ENCODE assay signal across 8 cellular contexts in genomic region chr18:37778417-37779165, GRCh38.
DNase-seq lines count a peak whose midpoint lies in the region; ATAC-seq and TF ChIP-seq lines count a peak whose summit lies in the region.

No MANE protein-coding gene starts in this region.

- no peak overlapping the region for H2BK15ac ChIP-seq in IMR-90 (ENCODE audit: low read depth, low read length)

- TF ChIP-seq EP300 in suprapubic skin (IDR thresholded peaks at IDR 0.05), result no peak

- H3K9me3 ChIP-seq in IMR-90 (ENCODE audit: control insufficient read depth, insufficient read depth, low read length), result peaks cover 23% of the 10 kb centered on the region; the same call in 1 of the 2 replicates
- no peaks in the 10 kb centered on the region for H3K9me3 ChIP-seq in lower lobe of right lung
- H3K9me3 ChIP-seq in suprapubic skin, result no peaks in the 10 kb centered on the region

- no peak overlapping the region for H3K18ac ChIP-seq in IMR-90 (ENCODE audit: low read depth, low read length)

- H3K4me1 ChIP-seq in IMR-90 (ENCODE audit: control insufficient read depth, insufficient read depth, low read length), result no peaks in the 10 kb centered on the region
- no peaks in the 10 kb centered on the region for H3K4me1 ChIP-seq in lower lobe of right lung
- H3K4me1 ChIP-seq in suprapubic skin, result peaks cover 3% of the 10 kb centered on the region

- no peaks in the 10 kb centered on the region for H3K9me1 ChIP-seq in IMR-90 (ENCODE audit: insufficient read depth, low read length)

- ATAC-seq in GM21390 (IDR thresholded peaks at IDR 0.05; ENCODE audit: unreplicated experiment), result peak; percentile 79
- ATAC-seq in IMR-90 (ENCODE audit: low read depth), result peak; percentile 35; the same call in 1 of the 2 replicates
- ATAC-seq in lower lobe of right lung, result peak; percentile 73 to 80

- no peak overlapping the region for H3K56ac ChIP-seq in IMR-90 (ENCODE audit: extremely low read depth, insufficient read depth, low read length)

- no peak overlapping the region for H3K4ac ChIP-seq in IMR-90 (ENCODE audit: low read depth, low read length)

- H4K91ac ChIP-seq in IMR-90 (ENCODE audit: insufficient read depth, low read depth, low read length), result no peak overlapping the region

- no peak overlapping the region for H3K4me2 ChIP-seq in IMR-90 (ENCODE audit: low read depth, low read length)

- no peak overlapping the region for H2AFZ ChIP-seq in IMR-90 (replicated peaks; ENCODE audit: low read length, poor library complexity)

- in situ Hi-C loops in IMR-90 (cut with MboI; ENCODE audit: low sequenced_read_pairs), result no loop called here

- H3K14ac ChIP-seq in IMR-90 (replicated peaks; ENCODE audit: low read depth, low read length), result no peak overlapping the region

- H2AK9ac ChIP-seq in IMR-90 (replicated peaks; ENCODE audit: low read depth, low read length, poor library complexity), result no peak overlapping the region

- POLR2A ChIA-PET in IMR-90 (lab: Charles Lee; ENCODE audit: unreplicated experiment) (no interaction called here), RWPE1 (lab: Yijun Ruan, JAX; ENCODE audit: low non-redundant PET) (no interaction called here)

- no peak overlapping the region for H3K27ac ChIP-seq in IMR-90 (ENCODE audit: insufficient read depth, low read length)
- no peak overlapping the region for H3K27ac ChIP-seq in RWPE1
- H3K27ac ChIP-seq in lower lobe of right lung, result no peak overlapping the region
- H3K27ac ChIP-seq in suprapubic skin, result no peak overlapping the region

- H3K36me3 ChIP-seq in IMR-90 (ENCODE audit: control insufficient read depth, insufficient read depth, low read length) (no peaks in the 10 kb centered on the region), lower lobe of right lung (no peaks in the 10 kb centered on the region), suprapubic skin (no peaks in the 10 kb centered on the region)

- H2BK20ac ChIP-seq in IMR-90 (ENCODE audit: low read depth, low read length), result no peak overlapping the region

- H3K4me3 ChIP-seq in IMR-90 (ENCODE audit: insufficient read depth, low read depth, low read length) (no peak overlapping the region), lower lobe of right lung (no peak overlapping the region), suprapubic skin (no peak overlapping the region)

- TF ChIP-seq POLR2A in IMR-90 (IDR thresholded peaks at IDR 0.05; ENCODE audit: low read depth, low read length), result no peak
- no peak for TF ChIP-seq POLR2A in suprapubic skin (IDR thresholded peaks at IDR 0.05)

- no peak overlapping the region for H4K5ac ChIP-seq in IMR-90 (ENCODE audit: low read depth, low read length)

- CTCF ChIA-PET in IMR-90 (lab: Yijun Ruan, JAX) (no interaction called here), RWPE1 (lab: Yijun Ruan, JAX) (interaction anchor here (0.7 kb wide), 1 partner anchor 1494 kb away, joined by 3 read pairs; no protein-coding TSS in a partner anchor)

- H2AK5ac ChIP-seq in IMR-90 (ENCODE audit: low read depth, low read length), result no peak overlapping the region

- intact Hi-C loops in IMR-90 (cut with micrococcal nuclease) (no loop called here), lower lobe of right lung (cut with DNase I) (no loop called here)

- TF ChIP-seq RAD21 in IMR-90 (IDR thresholded peaks at IDR 0.05; ENCODE audit: low read length), result peak; percentile 55

- H2BK5ac ChIP-seq in IMR-90 (ENCODE audit: low read depth, low read length, poor library complexity, severe bottlenecking), result no peak overlapping the region

- 8% methylated on average over 5 of the region's 21 CpGs; no CpG with 5 or more reads in 1 of the 2 experiments for WGBS in IMR-90 (ENCODE audit: extremely low coverage in 2 of 2, insufficient read length in 1 of 2), 2 experiments
- 21% methylated on average over 17 of the region's 21 CpGs for WGBS in suprapubic skin

- peak; percentile 62 for TF ChIP-seq CTCF in IMR-90 (conservative IDR thresholded peaks at IDR 0.05; ENCODE audit: low read depth, low read length)
- TF ChIP-seq CTCF in RWPE1 (conservative IDR thresholded peaks at IDR 0.05; ENCODE audit: low read depth), result peak; percentile 58
- TF ChIP-seq CTCF in lower lobe of right lung (IDR thresholded peaks at IDR 0.05), result peak; percentile 70
- peak; percentile 31 to 81 for TF ChIP-seq CTCF in suprapubic skin (IDR thresholded peaks at IDR 0.05)

- DNase-seq in Daoy (ENCODE audit: low read depth) (peak; percentile 1), IMR-90 (no peak), RWPE1 (ENCODE audit: low spot score) (peak; percentile 2), cerebellar cortex (ENCODE audit: low spot score) (peak; percentile 80), lower lobe of right lung (peak; percentile 75), suprapubic skin (ENCODE audit: low spot score in 2 of 2) (peak in 1 of 2 donors; percentile 61), dedifferentiated amniotic fluid mesenchymal stem cell (ENCODE audit: extremely low spot score) (no peak)

- no peak overlapping the region for H4K8ac ChIP-seq in IMR-90 (ENCODE audit: low read depth in 2 of 2, low read length in 2 of 2)

- H4K20me1 ChIP-seq in IMR-90 (ENCODE audit: insufficient read depth, low read length), result no peaks in the 10 kb centered on the region

- H3K79me1 ChIP-seq in IMR-90 (ENCODE audit: low read depth in 1 of 2, low read length in 2 of 2), result no peaks in the 10 kb centered on the region

- no peak overlapping the region for H3K23ac ChIP-seq in IMR-90 (ENCODE audit: low read depth, low read length)

- dilution Hi-C loops in IMR-90 (cut with HindIII; ENCODE audit: low sequenced_read_pairs, unreplicated experiment), result no loop called here

- no TSS peak for BruUV-seq in IMR-90 (replicated peaks; lab: Mats Ljungman, UMichigan)

- H3K27me3 ChIP-seq in IMR-90 (ENCODE audit: control insufficient read depth, insufficient read depth, low read length) (no peaks in the 10 kb centered on the region), lower lobe of right lung (ENCODE audit: low read depth) (peaks cover 3% of the 10 kb centered on the region), suprapubic skin (no peaks in the 10 kb centered on the region)

- H2BK120ac ChIP-seq in IMR-90 (ENCODE audit: low read depth, low read length), result no peak overlapping the region

- H3K9ac ChIP-seq in IMR-90 (ENCODE audit: low read depth, low read length), result no peak overlapping the region

TF ChIP-seq in IMR-90, 13 proteins besides CTCF, POLR2A, EP300 and RAD21:
- TF ChIP-seq FOS (IDR thresholded peaks at IDR 0.05; ENCODE audit: low read depth, low read length), result no peak
- TF ChIP-seq SMC3 (IDR thresholded peaks at IDR 0.05; ENCODE audit: low read depth, low read length), result peak; percentile 47

Comparison
In these comparisons a context has a peak if more than half of its experiments do, and no peak if none do; other contexts are left out.
1. DNase-seq: peak in Daoy (single experiment), RWPE1 (single experiment), cerebellar cortex (single experiment) and lower lobe of right lung (single experiment); none in IMR-90 (single experiment) and dedifferentiated amniotic fluid mesenchymal stem cell (single experiment).
2. Peak in every context shown above with its lines, with median percentiles within 50 percentile points of each other: ATAC-seq and CTCF ChIP-seq.